In the genomic region with DNA sequence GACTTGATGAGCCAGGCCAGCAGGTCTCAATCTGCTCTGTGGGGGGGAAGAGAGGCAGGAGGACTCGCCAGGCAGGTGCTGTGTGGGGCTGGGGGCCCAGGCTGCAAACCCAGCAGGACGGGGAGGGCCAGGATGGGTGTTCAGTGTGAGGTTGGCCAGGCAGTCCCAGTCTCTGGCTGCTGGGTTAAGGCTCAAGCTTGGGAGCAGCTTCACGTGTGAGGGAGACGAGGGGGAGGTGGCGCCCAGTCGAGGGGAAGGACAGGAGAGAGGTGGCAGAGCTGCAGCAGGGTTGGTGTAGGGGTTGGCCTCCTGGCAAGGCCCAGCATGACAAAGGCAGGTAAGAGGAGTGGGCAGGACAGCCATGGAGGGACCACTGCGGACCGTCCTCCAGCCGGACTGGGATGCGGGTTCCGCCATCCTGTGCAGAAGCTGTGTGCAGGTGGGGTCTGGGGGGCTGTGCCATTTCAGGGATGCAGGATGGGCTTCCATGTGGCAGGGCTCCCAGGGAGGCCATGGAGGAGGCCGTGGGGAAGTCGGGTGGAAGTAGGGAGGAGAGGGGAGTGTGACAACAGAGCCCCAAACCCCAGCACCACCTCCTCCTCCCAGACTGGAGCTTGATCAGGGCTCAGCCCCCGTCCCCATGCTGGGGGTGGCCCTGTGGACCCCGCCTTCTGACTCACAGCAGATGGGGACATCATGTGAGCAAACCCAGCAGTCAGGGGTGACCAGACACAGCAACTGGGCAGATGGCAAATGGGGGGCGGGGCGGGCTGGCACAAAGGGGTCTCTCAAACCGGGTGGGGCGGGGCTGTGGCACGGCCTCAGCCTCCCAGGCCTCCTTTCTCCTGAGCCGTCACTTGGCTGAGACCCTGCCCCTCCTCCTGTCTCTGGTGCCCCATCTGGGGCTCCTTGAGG, we compare ENCODE assay signal across 1 cellular context.
TF ChIP-seq lines count a peak whose summit lies in the region.

No MANE protein-coding gene starts in this region.

TF ChIP-seq in HepG2, 621 proteins besides CTCF, POLR2A, EP300 and RAD21:
- peak; percentile 30 for TF ChIP-seq RBM39 (IDR thresholded peaks at IDR 0.05; ENCODE audit: low read depth, low read length, poor library complexity, severe bottlenecking)
- TF ChIP-seq HNRNPLL (IDR thresholded peaks at IDR 0.05; ENCODE audit: low read depth, low read length, poor library complexity, severe bottlenecking): peak; percentile 16
- TF ChIP-seq, protein P1, sequence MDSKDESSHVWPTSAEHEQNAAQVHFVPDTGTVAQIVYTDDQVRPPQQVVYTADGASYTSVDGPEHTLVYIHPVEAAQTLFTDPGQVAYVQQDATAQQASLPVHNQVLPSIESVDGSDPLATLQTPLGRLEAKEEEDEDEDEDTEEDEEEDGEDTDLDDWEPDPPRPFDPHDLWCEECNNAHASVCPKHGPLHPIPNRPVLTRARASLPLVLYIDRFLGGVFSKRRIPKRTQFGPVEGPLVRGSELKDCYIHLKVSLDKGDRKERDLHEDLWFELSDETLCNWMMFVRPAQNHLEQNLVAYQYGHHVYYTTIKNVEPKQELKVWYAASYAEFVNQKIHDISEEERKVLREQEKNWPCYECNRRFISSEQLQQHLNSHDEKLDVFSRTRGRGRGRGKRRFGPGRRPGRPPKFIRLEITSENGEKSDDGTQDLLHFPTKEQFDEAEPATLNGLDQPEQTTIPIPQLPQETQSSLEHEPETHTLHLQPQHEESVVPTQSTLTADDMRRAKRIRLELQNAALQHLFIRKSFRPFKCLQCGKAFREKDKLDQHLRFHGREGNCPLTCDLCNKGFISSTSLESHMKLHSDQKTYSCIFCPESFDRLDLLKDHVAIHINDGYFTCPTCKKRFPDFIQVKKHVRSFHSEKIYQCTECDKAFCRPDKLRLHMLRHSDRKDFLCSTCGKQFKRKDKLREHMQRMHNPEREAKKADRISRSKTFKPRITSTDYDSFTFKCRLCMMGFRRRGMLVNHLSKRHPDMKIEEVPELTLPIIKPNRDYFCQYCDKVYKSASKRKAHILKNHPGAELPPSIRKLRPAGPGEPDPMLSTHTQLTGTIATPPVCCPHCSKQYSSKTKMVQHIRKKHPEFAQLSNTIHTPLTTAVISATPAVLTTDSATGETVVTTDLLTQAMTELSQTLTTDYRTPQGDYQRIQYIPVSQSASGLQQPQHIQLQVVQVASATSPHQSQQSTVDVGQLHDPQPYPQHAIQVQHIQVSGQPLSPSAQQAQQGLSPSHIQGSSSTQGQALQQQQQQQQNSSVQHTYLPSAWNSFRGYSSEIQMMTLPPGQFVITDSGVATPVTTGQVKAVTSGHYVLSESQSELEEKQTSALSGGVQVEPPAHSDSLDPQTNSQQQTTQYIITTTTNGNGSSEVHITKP (CRISPR knock-in tag; IDR thresholded peaks at IDR 0.05; ENCODE audit: low read depth): no peak
- TF ChIP-seq MYNN (CRISPR knock-in tag; IDR thresholded peaks at IDR 0.05; ENCODE audit: low read depth): no peak
